ENCODE assay signal across 19 cellular contexts in genomic region chr6:158756126-158756525, GRCh38.
"Had no signal": no experiment of that assay in that cellular context is flagged by ENCODE, and none has a peak within 500 bp of the region (broad histone marks: within the 10 kb centered on the region; RNA-seq: fewer than 3 reads in every experiment).

No MANE protein-coding gene starts in this region.

- H3K36me3 Mint-ChIP-seq: activated naive CD8-positive, alpha-beta T cell; memory B cell; natural killer cell had no signal

- H3K27ac Mint-ChIP-seq: activated naive CD8-positive, alpha-beta T cell; memory B cell; natural killer cell; T-helper 2 cell treated with Interferon-gamma antibody and Interleukin-4, amounts not matched to agents 5 μg/mL and 100 μg/mL, for 36 hours had no signal

- H3K4me3 Mint-ChIP-seq: activated naive CD8-positive, alpha-beta T cell; memory B cell; natural killer cell; T-helper 2 cell treated with Interferon-gamma antibody and Interleukin-4, amounts not matched to agents 5 μg/mL and 100 μg/mL, for 36 hours had no signal

- DNase-seq: activated CD4-positive, CD25-positive, alpha-beta regulatory T cell treated with anti-CD3 and anti-CD28 coated beads, Interleukin-2, amount 50 U/mL, for 72 hours; activated CD8-positive, alpha-beta memory T cell treated with anti-CD3 and anti-CD28 coated beads for 24 hours; activated effector memory CD4-positive, alpha-beta T cell treated with Interleukin-2 at 50 U/mL for 16 hours; amygdala; brain microvascular endothelial cell; esophagus squamous epithelium; foreskin fibroblast; left lung; natural killer cell; nucleus accumbens; spleen; stimulated activated CD4-positive, alpha-beta T cell treated with anti-CD3 and anti-CD28 coated beads, Interleukin-1b, Interleukin-23, amount 100 ng/mL, for 48 hours; stimulated activated naive CD4-positive, alpha-beta T cell; SW 1271; upper lobe of left lung had no signal

- H3K27me3 Mint-ChIP-seq: activated naive CD8-positive, alpha-beta T cell; memory B cell had no signal

- ATAC-seq: left lung, natural killer cell, sciatic nerve had no signal

- H3K9me3 Mint-ChIP-seq: memory B cell; natural killer cell; T-helper 2 cell treated with Interferon-gamma antibody and Interleukin-4, amounts not matched to agents 5 μg/mL and 100 μg/mL, for 36 hours had no signal
